ENCODE assay signal across 8 cellular contexts in the genomic region with DNA sequence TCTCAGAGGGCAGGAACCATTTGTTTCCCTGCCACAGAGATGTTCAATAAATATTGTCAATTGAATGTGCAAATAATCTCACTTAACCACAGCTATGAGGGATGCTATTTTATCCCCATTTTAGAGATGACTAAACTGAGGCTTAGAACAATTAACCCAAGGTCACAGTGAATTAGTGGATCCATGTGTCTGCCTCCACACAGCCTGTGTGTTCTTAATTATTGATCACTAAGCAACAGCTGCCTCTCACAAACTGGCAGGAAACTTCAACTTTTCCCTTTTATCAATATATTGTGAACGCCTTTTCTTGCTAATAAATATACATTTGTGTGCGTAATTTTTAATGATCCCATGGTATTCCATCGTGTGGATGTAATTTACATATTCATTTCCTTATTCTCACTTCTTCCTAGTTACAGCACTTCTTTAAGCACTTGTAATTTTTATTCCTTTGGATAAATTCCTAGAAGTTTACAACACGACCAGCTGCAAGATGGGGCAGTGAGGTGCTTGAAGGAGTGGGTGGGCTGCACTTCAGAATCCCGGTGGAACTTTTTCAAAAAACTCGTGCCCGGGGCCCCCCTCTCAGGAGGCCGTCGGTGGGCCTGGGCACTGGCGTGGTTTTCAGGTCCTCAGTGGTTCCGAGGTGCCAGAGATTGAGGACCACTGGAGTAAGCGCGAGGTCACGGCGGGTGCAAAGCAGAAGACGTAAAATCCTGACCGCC. TPM values are rescaled to one million over a fixed set of nuclear protein-coding genes. Genes with fewer than 3 reads are reported as not detected.
DNase-seq lines count a peak whose midpoint lies in the region; ATAC-seq and TF ChIP-seq lines count a peak whose summit lies in the region.

No MANE protein-coding gene starts in this region.

- POLR2A ChIA-PET in AG04450 (lab: Yijun Ruan, JAX): interaction anchor here (0.6 to 1.6 kb wide), 5 partner anchors 30 to 135 kb away, joined by 5 to 11 read pairs (median 6); a partner anchor contains a TSS

- peak overlapping the region; percentile 90 for H3K27ac ChIP-seq in AG04450 (ENCODE audit: low read depth, low read length)
- peak overlapping the region; percentile 81 for H3K27ac ChIP-seq in subcutaneous abdominal adipose tissue (ENCODE audit: low read depth, low read length)

- in situ Hi-C loops in HAP-1 (cut with MboI; ENCODE audit: low sequenced_read_pairs): no loop called here

- H3K36me3 Mint-ChIP-seq in activated T-helper 17 cell treated with anti-CD3 and anti-CD28 coated beads, Interleukin-2, amount 50 U/mL, for 72 hours (ENCODE audit: low read depth): peaks cover 50% of the 10 kb centered on the region

- H3K27me3 ChIP-seq in AG04450 (ENCODE audit: control insufficient read depth, insufficient read depth, low read length) (no peaks in the 10 kb centered on the region), HAP-1 (ENCODE audit: low read depth) (no peaks in the 10 kb centered on the region), subcutaneous abdominal adipose tissue (ENCODE audit: control insufficient read depth in 5 of 5, insufficient read depth in 4 of 5, low read length in 5 of 5) (no peaks in the 10 kb centered on the region)

- no peak for TF ChIP-seq CTCF in AG04450 (IDR thresholded peaks at IDR 0.05; ENCODE audit: low read depth, low read length)

- peaks cover 10% of the 10 kb centered on the region for H3K4me1 ChIP-seq in HAP-1
- peaks cover 0 to 29% (median 22%) of the 10 kb centered on the region in 5 donors for H3K4me1 ChIP-seq in subcutaneous abdominal adipose tissue (ENCODE audit: control insufficient read depth in 5 of 5, insufficient read depth in 5 of 5, low read length in 5 of 5)

- H3K4me3 ChIP-seq in AG04450 (ENCODE audit: low read depth, low read length): peak overlapping the region; percentile 64
- peak overlapping the region; percentile 77 for H3K4me3 ChIP-seq in HAP-1
- H3K4me3 ChIP-seq in subcutaneous abdominal adipose tissue (ENCODE audit: low read depth in 1 of 5, low read length in 5 of 5): peak overlapping the region; percentile 61 to 77 (median 76)

- peaks cover 31% of the 10 kb centered on the region for H3K4me1 Mint-ChIP-seq in activated T-helper 17 cell treated with anti-CD3 and anti-CD28 coated beads, Interleukin-2, amount 50 U/mL, for 72 hours

- H3K27me3 Mint-ChIP-seq in activated T-helper 17 cell treated with anti-CD3 and anti-CD28 coated beads, Interleukin-2, amount 50 U/mL, for 72 hours: no peaks in the 10 kb centered on the region

- no peak for DNase-seq in AG04450 (ENCODE audit: low read depth, low spot score)
- DNase-seq in HAP-1 (ENCODE audit: low spot score in 2 of 2): peak in 1 of 2 experiments; percentile 24
- peak; percentile 29 for DNase-seq in iris pigment epithelial cell (ENCODE audit: low read depth)
- DNase-seq in activated effector memory CD4-positive, alpha-beta T cell treated with Interleukin-2 at 50 U/mL for 16 hours: no peak
- no peak for DNase-seq in NCI-H1092 treated with DMSO at 0.1 percent for 48 hours (lab: John Stamatoyannopoulos, UW)

- CTCF ChIA-PET in AG04450 (lab: Charles Lee): interaction anchor here (0.9 to 1.7 kb wide), 3 partner anchors 85 to 134 kb away, joined by 4 to 5 read pairs (median 5); no protein-coding TSS in a partner anchor

- H3K4me3 Mint-ChIP-seq in activated T-helper 17 cell treated with anti-CD3 and anti-CD28 coated beads, Interleukin-2, amount 50 U/mL, for 72 hours: peak overlapping the region; percentile 92

- H3K9ac ChIP-seq in subcutaneous abdominal adipose tissue (ENCODE audit: low read length in 5 of 5): peak overlapping the region; percentile 48 to 84 (median 71)

- H3K36me3 ChIP-seq in HAP-1 (replicated peaks) (peaks cover 30% of the 10 kb centered on the region), subcutaneous abdominal adipose tissue (ENCODE audit: control insufficient read depth in 5 of 5, insufficient read depth in 5 of 5, low read length in 5 of 5) (peaks cover 0 to 12% (median 11%) of the 10 kb centered on the region in 5 donors)

- H3K9me3 Mint-ChIP-seq in activated T-helper 17 cell treated with anti-CD3 and anti-CD28 coated beads, Interleukin-2, amount 50 U/mL, for 72 hours: no peaks in the 10 kb centered on the region

- H3K9me3 ChIP-seq in AG04450 (ENCODE audit: control insufficient read depth, insufficient read depth, low read length) (no peaks in the 10 kb centered on the region), HAP-1 (no peaks in the 10 kb centered on the region), subcutaneous abdominal adipose tissue (ENCODE audit: control insufficient read depth in 5 of 5, low read length in 5 of 5) (no peaks in the 10 kb centered on the region)

- ATAC-seq in activated T-helper 17 cell treated with anti-CD3 and anti-CD28 coated beads, Interleukin-2, amount 50 U/mL, for 72 hours (replicated peaks): no peak
- no peak for ATAC-seq in GM18870 (IDR thresholded peaks at IDR 0.05; ENCODE audit: unreplicated experiment)

- H3K27ac Mint-ChIP-seq in activated T-helper 17 cell treated with anti-CD3 and anti-CD28 coated beads, Interleukin-2, amount 50 U/mL, for 72 hours: peak overlapping the region; percentile 98

RNA-seq across cellular contexts. Expression of a gene that starts 0.9 kb away (rescaled TPM):
- polyA plus RNA-seq in AG04450 (2011; rRNA removed): 31.7 and 39.1 TPM in 2 replicates
- 42.7 and 49.5 TPM in 2 replicates for polyA minus RNA-seq in AG04450 (2011; rRNA and poly(A)+ RNA removed)
- 100 to 1,000 TPM; 126 to 162 TPM for total RNA-seq in activated T-helper 17 cell treated with anti-CD3 and anti-CD28 coated beads, Interleukin-2, amount 50 U/mL, for 72 hours

RNA-seq across cellular contexts. Expression of a gene that starts 31.5 kb away (rescaled TPM):
- polyA plus RNA-seq in AG04450 (2011; rRNA removed): 2.6 and 3.5 TPM in 2 replicates
- 15.6 and 17.8 TPM in 2 replicates for polyA minus RNA-seq in AG04450 (2011; rRNA and poly(A)+ RNA removed)
- 10 to 100 TPM; 21.6 to 22.3 TPM for total RNA-seq in activated T-helper 17 cell treated with anti-CD3 and anti-CD28 coated beads, Interleukin-2, amount 50 U/mL, for 72 hours
